Comparison of ENCODE assay signal across 24 cellular contexts in genomic region chr3:72949016-72949415, GRCh38.
"Had no signal": no experiment of that assay in that cellular context is flagged by ENCODE, and none has a peak within 500 bp of the region (broad histone marks: within the 10 kb centered on the region; RNA-seq: fewer than 3 reads in every experiment).

No MANE protein-coding gene starts in this region.

- H3K36me3 ChIP-seq: ascending aorta, brain microvascular endothelial cell, gastroesophageal sphincter, ovary, thyroid gland, upper lobe of left lung, vagina had no signal

- H3K27ac ChIP-seq: ascending aorta, brain microvascular endothelial cell, gastroesophageal sphincter, ovary, thyroid gland, upper lobe of left lung, vagina had no signal

- DNase-seq: activated B cell treated with CpG ODN at 0.5 μM for 24 hours; activated CD4-positive, alpha-beta T cell treated with anti-CD3 and anti-CD28 coated beads, Interleukin-2, amount 50 U/mL, for 1 hour; activated CD8-positive, alpha-beta T cell treated with anti-CD3 and anti-CD28 coated beads for 36 hours; activated effector memory CD4-positive, alpha-beta T cell treated with anti-CD3 and anti-CD28 coated beads, Interleukin-2, amount 50 U/mL, for 16 hours; activated naive CD4-positive, alpha-beta T cell treated with anti-CD3 and anti-CD28 coated beads for 36 hours; activated naive CD8-positive, alpha-beta T cell treated with anti-CD3 and anti-CD28 coated beads for 36 hours; activated T-cell treated with anti-CD3 and anti-CD28 coated beads for 4 hours; brain microvascular endothelial cell; caudate nucleus; cortex of kidney; ovary; stimulated activated CD4-positive, alpha-beta T cell treated with anti-CD3 and anti-CD28 coated beads, Interleukin-1b, Interleukin-23, amount 100 ng/mL, for 48 hours; stimulated activated CD4-positive, alpha-beta T cell treated with anti-CD3 and anti-CD28 coated beads, Interleukin-4, amount 100 ng/mL, for 4 hours; stimulated activated CD8-positive, alpha-beta memory T cell treated with anti-CD3 and anti-CD28 coated beads, Interleukin-4, amount 100 ng/mL, for 48 hours; stimulated activated naive CD8-positive, alpha-beta T cell treated with anti-CD3 and anti-CD28 coated beads, Interleukin-15, amount 100 ng/mL, for 72 hours; T-helper 1 cell; thyroid gland; upper lobe of left lung had no signal

- H3K4me3 ChIP-seq: ascending aorta, gastroesophageal sphincter, hepatocyte, ovary, smooth muscle cell, thyroid gland, upper lobe of left lung, vagina had no signal

- H3K4me1 ChIP-seq: ascending aorta, gastroesophageal sphincter, upper lobe of left lung, vagina had no signal

- ATAC-seq: activated CD8-positive, alpha-beta T cell treated with anti-CD3 and anti-CD28 coated beads for 36 hours; gastroesophageal sphincter; stimulated activated memory B cell treated with anti-CD40 and anti-IgM and Interleukin-4, amounts not matched to agents 10 μg/mL and 1 μg/mL and 100 μg/mL, for 72 hours; stimulated activated naive CD8-positive, alpha-beta T cell treated with anti-CD3 and anti-CD28 coated beads, Interleukin-15, amount 100 ng/mL, for 72 hours had no signal

- H3K27me3 ChIP-seq: ascending aorta, brain microvascular endothelial cell, gastroesophageal sphincter, hepatocyte, ovary, thyroid gland, upper lobe of left lung, vagina had no signal

- H3K9me3 ChIP-seq: ascending aorta, gastroesophageal sphincter, ovary, thyroid gland, upper lobe of left lung, vagina had no signal
